In genomic region chr1:25128168-25128621, GRCh38 we compare ENCODE assay signal across 18 cellular contexts.
DNase-seq lines count a peak whose midpoint lies in the region; ATAC-seq, FAIRE-seq and TF ChIP-seq lines count a peak whose summit lies in the region.
"Had no signal": no experiment of that assay in that cellular context is flagged by ENCODE, and none has a peak within 500 bp of the region (broad histone marks: within the 10 kb centered on the region; RNA-seq: fewer than 3 reads in every experiment).

No MANE protein-coding gene starts in this region.

- H4K20me1 ChIP-seq in astrocyte (ENCODE audit: insufficient read depth, low read length): no peaks in the 10 kb centered on the region

- H4K8ac ChIP-seq in neuronal stem cell (ENCODE audit: low read depth, low read length): no peak overlapping the region

- H3K79me2 ChIP-seq in astrocyte (ENCODE audit: insufficient read depth, low read length): no peaks in the 10 kb centered on the region

- H2AFZ ChIP-seq in astrocyte (ENCODE audit: low read depth, low read length): no peak overlapping the region
- no peak overlapping the region for H2AFZ ChIP-seq in neuronal stem cell (ENCODE audit: low read length)

- no peak overlapping the region for H3K4me3 ChIP-seq in astrocyte (ENCODE audit: insufficient read depth, low read depth, low read length)
- no peak overlapping the region for H3K4me3 ChIP-seq in naive thymus-derived CD4-positive, alpha-beta T cell (ENCODE audit: low read length)
- H3K4me3 ChIP-seq in neuronal stem cell (ENCODE audit: low read length in 2 of 2): no peak overlapping the region
- H3K4me3 ChIP-seq: SK-N-MC had no signal

- H2BK15ac ChIP-seq in neuronal stem cell (ENCODE audit: low read length): no peak overlapping the region

- H3K27ac Mint-ChIP-seq in astrocyte (ENCODE audit: unreplicated experiment): peak overlapping the region; percentile 27
- no peak overlapping the region for H3K27ac Mint-ChIP-seq in naive thymus-derived CD4-positive, alpha-beta T cell
- H3K27ac Mint-ChIP-seq: naive thymus-derived CD8-positive, alpha-beta T cell had no signal

- H3K27me3 Mint-ChIP-seq in astrocyte (ENCODE audit: low read depth, unreplicated experiment): peaks cover 23% of the 10 kb centered on the region
- peaks cover 0 to 37% (median 0%) of the 10 kb centered on the region in 5 donors for H3K27me3 Mint-ChIP-seq in naive thymus-derived CD4-positive, alpha-beta T cell
- H3K27me3 Mint-ChIP-seq: IgD-negative memory B cell had no signal

- H3K27me3 ChIP-seq in astrocyte (ENCODE audit: insufficient read depth, low read length) (peaks cover 19% of the 10 kb centered on the region), neuronal stem cell (ENCODE audit: control insufficient read depth in 3 of 3, insufficient read depth in 3 of 3, low read depth in 1 of 3, low read length in 3 of 3) (no peaks in the 10 kb centered on the region)
- no peaks in the 10 kb centered on the region for H3K27me3 ChIP-seq in naive thymus-derived CD4-positive, alpha-beta T cell (ENCODE audit: control insufficient read depth in 2 of 2, insufficient read depth in 2 of 2, low read length in 2 of 2)

- H3K4me3 Mint-ChIP-seq in astrocyte (ENCODE audit: unreplicated experiment): no peak overlapping the region
- no peak overlapping the region for H3K4me3 Mint-ChIP-seq in naive thymus-derived CD4-positive, alpha-beta T cell
- H3K4me3 Mint-ChIP-seq: naive thymus-derived CD8-positive, alpha-beta T cell had no signal

- H3K36me3 ChIP-seq in astrocyte (ENCODE audit: insufficient read depth, low read length) (no peaks in the 10 kb centered on the region), neuronal stem cell (replicated peaks in 1 of 2; ENCODE audit: control insufficient read depth in 2 of 2, insufficient read depth in 2 of 2, low read length in 2 of 2) (no peaks in the 10 kb centered on the region)
- H3K36me3 ChIP-seq in naive thymus-derived CD4-positive, alpha-beta T cell (ENCODE audit: control insufficient read depth in 2 of 3, insufficient read depth in 3 of 3, low read length in 3 of 3): no peaks in the 10 kb centered on the region

- ATAC-seq in GM19351 (IDR thresholded peaks at IDR 0.05; ENCODE audit: unreplicated experiment) (peak; percentile 73), HG03025 (IDR thresholded peaks at IDR 0.05; ENCODE audit: low FRiP score, unreplicated experiment) (peak; percentile 61), HG03439 (IDR thresholded peaks at IDR 0.05; ENCODE audit: unreplicated experiment) (no peak)
- no peak for ATAC-seq in naive thymus-derived CD4-positive, alpha-beta T cell
- ATAC-seq: left lobe of liver; naive thymus-derived CD8-positive, alpha-beta T cell had no signal

- no peak overlapping the region for H3K18ac ChIP-seq in neuronal stem cell (ENCODE audit: low read length)

- WGBS in neuronal stem cell (ENCODE audit: extremely low coverage in 2 of 2, insufficient read length in 2 of 2, insufficient replicate concordance in 1 of 2), 2 donors: no CpG with 5 or more reads among the region's 5 CpGs

- no peaks in the 10 kb centered on the region for H3K79me1 ChIP-seq in neuronal stem cell (ENCODE audit: low read depth, low read length)

- FAIRE-seq in astrocyte (lab: Jason Lieb, UNC): no peak

- H3K36me3 Mint-ChIP-seq in astrocyte (ENCODE audit: low read depth, unreplicated experiment): peaks cover 2% of the 10 kb centered on the region
- peaks cover 0 to 3% (median 0%) of the 10 kb centered on the region in 5 donors for H3K36me3 Mint-ChIP-seq in naive thymus-derived CD4-positive, alpha-beta T cell
- H3K36me3 Mint-ChIP-seq: IgD-negative memory B cell; naive thymus-derived CD8-positive, alpha-beta T cell had no signal

- H3K9me3 Mint-ChIP-seq in astrocyte (ENCODE audit: unreplicated experiment): no peaks in the 10 kb centered on the region
- H3K9me3 Mint-ChIP-seq in naive thymus-derived CD4-positive, alpha-beta T cell: peaks cover 0 to 5% (median 0%) of the 10 kb centered on the region in 11 donors

- no peak overlapping the region for H2AK5ac ChIP-seq in neuronal stem cell (ENCODE audit: low read depth, low read length)

- H3K4me2 ChIP-seq in astrocyte (ENCODE audit: low read length) (no peak overlapping the region), neuronal stem cell (ENCODE audit: insufficient read depth, low read length, poor library complexity, severe bottlenecking) (no peak overlapping the region)

- no peak for TF ChIP-seq CTCF in GM10266 (IDR thresholded peaks at IDR 0.05; ENCODE audit: control insufficient read depth, insufficient read depth, low read depth, missing control alignments)
- TF ChIP-seq CTCF in astrocyte (IDR thresholded peaks at IDR 0.05; ENCODE audit: insufficient read depth, low read depth, low read length): no peak

- H3K9me3 ChIP-seq in astrocyte (ENCODE audit: insufficient read depth, low read depth, low read length): no peaks in the 10 kb centered on the region
- H3K9me3 ChIP-seq in naive thymus-derived CD4-positive, alpha-beta T cell (ENCODE audit: control insufficient read depth in 2 of 3, low read length in 3 of 3): no peaks in the 10 kb centered on the region
- H3K9me3 ChIP-seq in neuronal stem cell (replicated peaks in 1 of 2; ENCODE audit: control insufficient read depth in 2 of 2, insufficient read depth in 1 of 2, low read depth in 1 of 2, low read length in 2 of 2): no peaks in the 10 kb centered on the region

- H3K27ac ChIP-seq in astrocyte (ENCODE audit: low read depth, low read length) (no peak overlapping the region), neuronal stem cell (replicated peaks; ENCODE audit: low read length) (no peak overlapping the region)
- H3K27ac ChIP-seq in naive thymus-derived CD4-positive, alpha-beta T cell (ENCODE audit: low read depth, low read length): no peak overlapping the region
- H3K27ac ChIP-seq: SK-N-MC had no signal

- peaks cover 6% of the 10 kb centered on the region for H3K4me1 Mint-ChIP-seq in astrocyte (ENCODE audit: low read depth, unreplicated experiment)
- H3K4me1 Mint-ChIP-seq in naive thymus-derived CD4-positive, alpha-beta T cell: peaks cover 0 to 1% (median 0%) of the 10 kb centered on the region in 7 donors
- H3K4me1 Mint-ChIP-seq: naive thymus-derived CD8-positive, alpha-beta T cell had no signal

- no peak overlapping the region for H2BK120ac ChIP-seq in neuronal stem cell (ENCODE audit: low read depth, low read length)

- no peak overlapping the region for H4K91ac ChIP-seq in neuronal stem cell (ENCODE audit: low read depth, low read length, poor library complexity)

- intact Hi-C loops in naive thymus-derived CD4-positive, alpha-beta T cell (cut with micrococcal nuclease): no loop called here
- intact Hi-C loops in cardiac septum (cut with DNase I): no loop called here

- DNase-seq in GM10266 (ENCODE audit: extremely low spot score) (peak; percentile 58), astrocyte (ENCODE audit: low read depth) (no peak), cardiac septum (ENCODE audit: low spot score) (no peak), neuronal stem cell (ENCODE audit: low spot score) (no peak)
- no peak for DNase-seq in naive thymus-derived CD4-positive, alpha-beta T cell
- DNase-seq: activated CD4-positive, alpha-beta T cell treated with anti-CD3 and anti-CD28 coated beads for 1 hour; DMS53; naive thymus-derived CD8-positive, alpha-beta T cell; NCI-H1694; NCI-H748 treated with DMSO at 0.1 percent for 48 hours; stimulated activated CD4-positive, alpha-beta T cell treated with anti-CD3 and anti-CD28 coated beads, Interleukin-4, amount 100 ng/mL, for 1 hour; stimulated activated naive CD4-positive, alpha-beta T cell treated with Interleukin-2 at 50 U/mL for 16 hours had no signal

- no peak overlapping the region for H3K4ac ChIP-seq in neuronal stem cell (ENCODE audit: low read length)

- no peak overlapping the region for H3K14ac ChIP-seq in neuronal stem cell (ENCODE audit: low read length)

- CTCF ChIA-PET in naive thymus-derived CD4-positive, alpha-beta T cell (lab: Charles Lee): no interaction called here

- no peak overlapping the region for H2BK12ac ChIP-seq in neuronal stem cell (ENCODE audit: low read length)

- H3K4me1 ChIP-seq in astrocyte (ENCODE audit: insufficient read depth, low read length) (no peaks in the 10 kb centered on the region), neuronal stem cell (ENCODE audit: control insufficient read depth in 2 of 2, insufficient read depth in 1 of 2, low read depth in 1 of 2, low read length in 2 of 2) (no peaks in the 10 kb centered on the region)
- no peaks in the 10 kb centered on the region for H3K4me1 ChIP-seq in naive thymus-derived CD4-positive, alpha-beta T cell (ENCODE audit: control insufficient read depth in 2 of 2, insufficient read depth in 2 of 2, low read length in 2 of 2)

- no peak overlapping the region for H3K9ac ChIP-seq in astrocyte (ENCODE audit: low read length)
- no peak overlapping the region for H3K9ac ChIP-seq in neuronal stem cell (ENCODE audit: low read depth, low read length, poor library complexity)

- no peak overlapping the region for H2BK5ac ChIP-seq in neuronal stem cell (ENCODE audit: low read length)

- POLR2A ChIA-PET in naive thymus-derived CD4-positive, alpha-beta T cell (lab: Charles Lee): no interaction called here

- no peak overlapping the region for H3K23ac ChIP-seq in neuronal stem cell (ENCODE audit: low read depth, low read length, poor library complexity)

Comparison
In these comparisons a context has a peak if more than half of its experiments do, and no peak if none do; other contexts are left out.
1. ATAC-seq: peak in GM19351 (single experiment) and HG03025 (single experiment); none in HG03439 (single experiment) and naive thymus-derived CD4-positive, alpha-beta T cell (single experiment).